18 cellular contexts compared by ENCODE assay signal in the genomic region with DNA sequence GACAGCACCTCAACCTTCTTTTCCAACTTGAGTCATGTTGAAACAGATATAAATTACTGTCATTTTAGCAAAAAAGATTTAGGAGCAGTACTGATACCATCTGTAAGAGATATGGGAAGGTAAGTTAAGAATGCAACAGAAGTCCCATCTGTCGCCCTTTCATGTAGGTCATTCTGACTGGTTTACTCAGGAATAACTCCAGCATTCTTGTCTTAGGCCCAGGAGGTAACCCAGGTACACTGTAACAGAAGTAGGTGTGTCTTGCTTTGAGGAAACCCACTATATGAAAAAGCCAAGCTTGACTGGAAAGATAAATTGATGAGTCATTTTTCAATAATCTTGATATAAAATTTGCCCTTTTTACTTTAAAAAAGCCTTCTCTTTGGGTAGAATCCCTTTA.
"Had no signal": no experiment of that assay in that cellular context is flagged by ENCODE, and none has a peak within 500 bp of the region (broad histone marks: within the 10 kb centered on the region; RNA-seq: fewer than 3 reads in every experiment).

No MANE protein-coding gene starts in this region.

- H3K4me1 ChIP-seq: transverse colon had no signal

- H2AFZ ChIP-seq: parathyroid adenoma had no signal

- H3K4me3 ChIP-seq: adrenal gland, left lung, mucosa of descending colon, suprapubic skin, transverse colon had no signal

- H3K27me3 ChIP-seq: adrenal gland, left lung, suprapubic skin, transverse colon had no signal

- H3K9me3 ChIP-seq: adrenal gland, left lung, mucosa of descending colon, suprapubic skin, transverse colon had no signal

- H3K9ac ChIP-seq: parathyroid adenoma had no signal

- H3K27ac ChIP-seq: adrenal gland, left lung, parathyroid adenoma, suprapubic skin, transverse colon had no signal

- DNase-seq: activated CD4-positive, alpha-beta T cell treated with anti-CD3 and anti-CD28 coated beads for 36 hours; activated CD4-positive, alpha-beta T cell treated with anti-CD3 and anti-CD28 coated beads, Interleukin-2, amount 50 U/mL, for 48 hours; activated gamma-delta T cell treated with Interleukin-2 at 50 U/mL for 16 hours; adrenal gland; effector memory CD8-positive, alpha-beta T cell; glutamatergic neuron; hippocampal formation; kidney; left lung; mucosa of descending colon; naive thymus-derived CD4-positive, alpha-beta T cell; stimulated activated CD4-positive, alpha-beta T cell treated with anti-CD3 and anti-CD28 coated beads, Interleukin-12 subunit alpha, Interleukin-12 subunit beta, amount 100 ng/mL, for 4 hours; stimulated activated CD4-positive, alpha-beta T cell treated with anti-CD3 and anti-CD28 coated beads, Interleukin-2, amount 100 ng/mL, for 24 hours; stimulated activated naive CD8-positive, alpha-beta T cell treated with anti-CD3 and anti-CD28 coated beads, Interleukin-15, amount 100 ng/mL, for 72 hours; transverse colon had no signal

- FAIRE-seq: kidney, TTC549 had no signal

- H3K79me2 ChIP-seq: parathyroid adenoma had no signal
